ENCODE assay signal across 32 cellular contexts in the genomic region with DNA sequence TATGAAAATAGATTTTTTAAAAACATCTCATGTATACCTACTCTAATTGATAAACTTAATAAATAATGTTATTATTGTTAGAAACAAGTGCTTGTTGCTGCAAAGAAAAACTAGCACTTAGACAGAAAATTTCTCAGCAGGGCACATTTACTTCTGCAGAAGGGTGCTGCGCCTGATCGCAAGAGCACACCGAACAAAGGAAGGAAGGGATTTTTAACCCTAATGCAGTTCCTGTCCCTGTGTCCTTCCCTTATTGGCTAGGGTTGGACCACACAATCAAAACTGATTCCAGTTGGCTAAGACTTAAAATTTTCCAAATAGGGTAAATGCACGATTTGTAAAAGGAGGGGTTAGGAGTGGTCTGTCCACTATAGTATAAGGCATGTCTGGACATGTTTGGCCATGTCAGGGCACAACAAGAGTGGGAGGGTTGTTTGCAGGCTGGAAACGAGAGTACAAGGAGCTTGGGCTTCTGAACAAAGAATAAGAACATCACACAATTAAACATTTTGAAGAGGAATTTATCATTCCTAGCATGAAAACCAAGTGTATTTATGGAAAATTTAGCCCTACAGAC. TPM values are rescaled to one million over a fixed set of nuclear protein-coding genes. Genes with fewer than 3 reads are reported as not detected.
A peak's percentile ranks its signal among the peaks of the same experiment; 100 is the strongest.
DNase-seq lines count a peak whose midpoint lies in the region; ATAC-seq and TF ChIP-seq lines count a peak whose summit lies in the region.
"Had no signal": no experiment of that assay in that cellular context is flagged by ENCODE, and none has a peak within 500 bp of the region (broad histone marks: within the 10 kb centered on the region; RNA-seq: fewer than 3 reads in every experiment).

No MANE protein-coding gene starts in this region.

- TF ChIP-seq CTCF in H9 (conservative IDR thresholded peaks at IDR 0.05) (no peak), mammary epithelial cell (conservative IDR thresholded peaks at IDR 0.05 in 1 of 2, IDR thresholded peaks at IDR 0.05 in 1 of 2; ENCODE audit: extremely low read depth in 1 of 2, insufficient read depth in 1 of 2, low read depth in 1 of 2, low read length in 2 of 2) (no peak)

- CTCF ChIA-PET in mammary epithelial cell (lab: Charles Lee; ENCODE audit: low non-redundant PET): no interaction called here

- H3K36me3 ChIP-seq in mammary epithelial cell (ENCODE audit: insufficient read depth, low read length): peaks cover 6% of the 10 kb centered on the region
- peaks cover 56% of the 10 kb centered on the region for H3K36me3 ChIP-seq in mesodermal cell (ENCODE audit: control insufficient read depth, insufficient read depth, low read length)
- H3K36me3 ChIP-seq: ovary had no signal

- no peaks in the 10 kb centered on the region for H3K27me3 ChIP-seq in H9 (ENCODE audit: insufficient read depth, low read length)
- H3K27me3 ChIP-seq in mammary epithelial cell (ENCODE audit: insufficient read depth, low read length): no peaks in the 10 kb centered on the region
- H3K27me3 ChIP-seq: BLaER1, cardiac muscle cell, esophagus muscularis mucosa, gastrocnemius medialis, ovary, right atrium auricular region, upper lobe of right lung had no signal

- H4K91ac ChIP-seq in H9 (ENCODE audit: insufficient read length, low read depth, low read length): no peak overlapping the region

- peaks cover 16 to 18% of the 10 kb centered on the region in 2 experiments for H3K4me1 Mint-ChIP-seq in H9

- H3K4me1 ChIP-seq in H9 (ENCODE audit: insufficient read depth, low read length): no peaks in the 10 kb centered on the region
- peaks cover 37% of the 10 kb centered on the region for H3K4me1 ChIP-seq in mammary epithelial cell (ENCODE audit: insufficient read depth, low read length)
- H3K4me1 ChIP-seq in mesodermal cell (ENCODE audit: control insufficient read depth, insufficient read depth, low read length, poor library complexity, severe bottlenecking): peaks cover 3% of the 10 kb centered on the region

- H2AFZ ChIP-seq in H9 (ENCODE audit: low read length): no peak overlapping the region
- no peak overlapping the region for H2AFZ ChIP-seq in mammary epithelial cell (ENCODE audit: low read depth, low read length)

- no peak overlapping the region for H2BK15ac ChIP-seq in H9 (ENCODE audit: low read depth, low read length)

- no peak overlapping the region for H3T11ph ChIP-seq in H9 (ENCODE audit: low read length)

- DNase-seq in H9: peak; percentile 35
- DNase-seq in LHCN-M2 (ENCODE audit: low read depth): peak; percentile 16
- no peak for DNase-seq in mammary epithelial cell
- DNase-seq in Ammon's horn (ENCODE audit: low spot score): no peak
- DNase-seq: activated B cell treated with CpG ODN at 0.5 μM for 24 hours; activated CD8-positive, alpha-beta memory T cell treated with anti-CD3 and anti-CD28 coated beads, Interleukin-2, amount 50 U/mL, for 4 hours; activated naive CD4-positive, alpha-beta T cell treated with anti-CD3 and anti-CD28 coated beads, Interleukin-2, amount 50 U/mL, for 16 hours; effector memory CD4-positive, alpha-beta T cell; gastrocnemius medialis; hippocampal formation; immature natural killer cell; naive thymus-derived CD4-positive, alpha-beta T cell; NCI-H1105 treated with DMSO at 0.1 percent for 48 hours; NCI-H2029; NCI-H526; ovary; SIG-M5; stimulated activated CD4-positive, alpha-beta T cell treated with anti-CD3 and anti-CD28 coated beads, Interleukin-12 subunit alpha, Interleukin-12 subunit beta, amount 100 ng/mL, for 4 hours; stimulated activated CD4-positive, alpha-beta T cell treated with anti-CD3 and anti-CD28 coated beads, Interleukin-4, amount 100 ng/mL, for 24 hours; upper lobe of right lung had no signal

- no peak overlapping the region for H2BK120ac ChIP-seq in H9 (ENCODE audit: low read depth, low read length, poor library complexity, severe bottlenecking)

- H3K23me2 ChIP-seq in H9 (ENCODE audit: insufficient read length, low read depth, low read length, poor library complexity, severe bottlenecking): peaks cover 4% of the 10 kb centered on the region

- WGBS in H9 (ENCODE audit: extremely low coverage, insufficient read length, low lambda C conversion rate): no CpG with 5 or more reads among the region's 5 CpGs
- 91% methylated on average over 5 of the region's 5 CpGs for WGBS in mammary epithelial cell (ENCODE audit: low coverage, missing lambda C conversion rate)
- WGBS in mesodermal cell (ENCODE audit: insufficient coverage in 2 of 2), 2 experiments: 100% methylated on average over 3 of the region's 5 CpGs; no CpG with 5 or more reads in 1 of the 2 experiments

- intact Hi-C loops in mammary epithelial cell (cut with micrococcal nuclease): loop anchor here (10.0 kb wide), 3 partner anchors 239 to 519 kb away; partner anchors contain the start of gene COPS2

- H4K20me1 ChIP-seq in H9 (ENCODE audit: control insufficient read depth, insufficient read depth, insufficient read length): no peaks in the 10 kb centered on the region
- no peaks in the 10 kb centered on the region for H4K20me1 ChIP-seq in mammary epithelial cell (ENCODE audit: insufficient read depth, low read length)
- H4K20me1 ChIP-seq: BLaER1 had no signal

- peak overlapping the region in 1 of 3 experiments; percentile 63; a peak in 2 of 7 replicates for H3K27ac Mint-ChIP-seq in H9
- H3K27ac Mint-ChIP-seq: activated B cell treated with CpG ODN at 0.5 μM for 24 hours; activated T-helper 1 cell treated with anti-CD3 and anti-CD28 coated beads, Interleukin-12 subunit alpha, Interleukin-12 subunit beta, Interleukin-2, Interleukin-4 antibody, amounts not matched to agents 30 ng/mL and 10 ng/mL and 1 ng/mL, durations not matched to agents 14 hours and 24 hours and 36 hours; immature natural killer cell; naive thymus-derived CD4-positive, alpha-beta T cell; stimulated activated effector memory CD8-positive, alpha-beta T cell treated with anti-CD3 and anti-CD28 coated beads, Interleukin-12 subunit alpha, Interleukin-12 subunit beta, amount 100 ng/mL, for 72 hours had no signal

- no peak overlapping the region for H2BK5ac ChIP-seq in H9 (ENCODE audit: insufficient read length, low read length)

- H2BK20ac ChIP-seq in H9 (ENCODE audit: low read depth, low read length, poor library complexity, severe bottlenecking): no peak overlapping the region

- H3K4ac ChIP-seq in H9 (ENCODE audit: low read depth, low read length): no peak overlapping the region

- BruUV-seq in mammary epithelial cell (replicated peaks; lab: Mats Ljungman, UMichigan): no TSS peak

- H2BK12ac ChIP-seq in H9 (ENCODE audit: insufficient read length, low read depth, low read length): no peak overlapping the region

- H3K4me3 Mint-ChIP-seq in H9: no peak overlapping the region
- H3K4me3 Mint-ChIP-seq: activated B cell treated with CpG ODN at 0.5 μM for 24 hours; activated T-helper 1 cell treated with anti-CD3 and anti-CD28 coated beads, Interleukin-12 subunit alpha, Interleukin-12 subunit beta, Interleukin-2, Interleukin-4 antibody, amounts not matched to agents 30 ng/mL and 10 ng/mL and 1 ng/mL, durations not matched to agents 14 hours and 24 hours and 36 hours; immature natural killer cell; stimulated activated effector memory CD8-positive, alpha-beta T cell treated with anti-CD3 and anti-CD28 coated beads, Interleukin-12 subunit alpha, Interleukin-12 subunit beta, amount 100 ng/mL, for 72 hours had no signal

- in situ Hi-C loops in mammary epithelial cell (cut with MboI; ENCODE audit: low sequenced_read_pairs in 2 of 2): no loop called here

- H3K36me3 Mint-ChIP-seq in H9 (ENCODE audit: insufficient read depth in 1 of 3, low read depth in 3 of 3): peaks cover 21 to 51% (median 50%) of the 10 kb centered on the region in 3 experiments

- H3K9ac ChIP-seq in H9 (ENCODE audit: extremely low read depth, insufficient read length, low read length) (no peak overlapping the region), mammary epithelial cell (ENCODE audit: insufficient read depth, low read length) (no peak overlapping the region)
- H3K9ac ChIP-seq: BLaER1 had no signal

- no peak overlapping the region for H3K27ac ChIP-seq in H9 (ENCODE audit: insufficient read length, low read depth, low read length)
- H3K27ac ChIP-seq in mammary epithelial cell (ENCODE audit: insufficient read depth, low read depth, low read length): peak overlapping the region; percentile 64
- peak overlapping the region; percentile 57 for H3K27ac ChIP-seq in mesodermal cell (ENCODE audit: low read depth, low read length, severe bottlenecking)
- H3K27ac ChIP-seq: BLaER1, cardiac muscle cell, coronary artery, esophagus muscularis mucosa, gastrocnemius medialis, ovary, right atrium auricular region, upper lobe of right lung had no signal

- dilution Hi-C loops in mammary epithelial cell (cut with HindIII; ENCODE audit: low sequenced_read_pairs): no loop called here

- ATAC-seq in GM21515 (IDR thresholded peaks at IDR 0.05; ENCODE audit: unreplicated experiment) (no peak), GM18519 (IDR thresholded peaks at IDR 0.05; ENCODE audit: low FRiP score, unreplicated experiment) (no peak), GM18517 (IDR thresholded peaks at IDR 0.05; ENCODE audit: unreplicated experiment) (no peak)
- ATAC-seq: gastrocnemius medialis; naive thymus-derived CD4-positive, alpha-beta T cell; Panc1; stimulated activated effector memory CD8-positive, alpha-beta T cell treated with anti-CD3 and anti-CD28 coated beads, Interleukin-12 subunit alpha, Interleukin-12 subunit beta, amount 100 ng/mL, for 72 hours; upper lobe of right lung had no signal

- H3K4me2 ChIP-seq in H9 (ENCODE audit: insufficient read depth, insufficient read length, low read length) (no peak overlapping the region), mammary epithelial cell (ENCODE audit: insufficient read depth, low read depth, low read length) (no peak overlapping the region)
- H3K4me2 ChIP-seq: BLaER1 had no signal

- H3K9me3 ChIP-seq in H9 (ENCODE audit: control insufficient read depth, low read depth, low read length) (peaks cover 4% of the 10 kb centered on the region), mammary epithelial cell (replicated peaks; ENCODE audit: insufficient read depth, low read length) (peaks cover 6% of the 10 kb centered on the region), mesodermal cell (ENCODE audit: control insufficient read depth, low read length) (peaks cover 25% of the 10 kb centered on the region)
- H3K9me3 ChIP-seq: gastrocnemius medialis, upper lobe of right lung had no signal

- H3K56ac ChIP-seq in H9 (ENCODE audit: insufficient read length, low read depth, low read length): no peak overlapping the region

- H3K23ac ChIP-seq in H9 (ENCODE audit: insufficient read length, low read depth, low read length): no peak overlapping the region

- H3K79me2 ChIP-seq in H9 (ENCODE audit: insufficient read depth, low read length): peaks cover 6% of the 10 kb centered on the region; the same call in 1 of the 2 replicates
- H3K79me2 ChIP-seq in mammary epithelial cell (ENCODE audit: insufficient read depth, low read length): peaks cover 57% of the 10 kb centered on the region

- H3K79me1 ChIP-seq in H9 (ENCODE audit: insufficient read depth, low read depth, low read length, poor library complexity, severe bottlenecking): peaks cover 5% of the 10 kb centered on the region

- H3K27me3 Mint-ChIP-seq in H9 (ENCODE audit: low read depth): no peaks in the 10 kb centered on the region
- H3K27me3 Mint-ChIP-seq: activated B cell treated with CpG ODN at 0.5 μM for 24 hours; naive thymus-derived CD4-positive, alpha-beta T cell had no signal

- H3K4me3 ChIP-seq in mammary epithelial cell (replicated peaks in 1 of 3; ENCODE audit: insufficient read depth in 1 of 3, low read depth in 2 of 3, low read length in 3 of 3) (no peak overlapping the region), mesodermal cell (ENCODE audit: extremely low read depth, insufficient read depth, low read length, poor library complexity, severe bottlenecking) (no peak overlapping the region)
- H3K4me3 ChIP-seq: BLaER1, cardiac muscle cell, coronary artery, esophagus muscularis mucosa, gastrocnemius medialis, ovary, right atrium auricular region, upper lobe of right lung had no signal

- H3K9me3 Mint-ChIP-seq in H9: peaks cover 10 to 13% of the 10 kb centered on the region in 2 experiments; a peak in 3 of 5 replicates

- H4K5ac ChIP-seq in H9 (ENCODE audit: insufficient read length, low read depth, low read length): no peak overlapping the region

- no peak overlapping the region for H4K8ac ChIP-seq in H9 (replicated peaks; ENCODE audit: insufficient read length, low read depth, low read length)

- H2AK5ac ChIP-seq in H9 (ENCODE audit: insufficient read length, low read length): no peak overlapping the region

- H3K14ac ChIP-seq in H9 (ENCODE audit: insufficient read depth, low read length): no peak overlapping the region

- H3K18ac ChIP-seq in H9 (ENCODE audit: insufficient read length, low read depth, low read length): no peak overlapping the region

RNA-seq across cellular contexts. Expression of gene DTWD1, which starts 4.7 kb away (rescaled TPM):
- total RNA-seq in H9 (2021): 26.7 and 27.7 TPM in 2 replicates
- total RNA-seq in LHCN-M2 (2014; rRNA removed): 20.6 and 23.8 TPM in 2 replicates
- polyA plus RNA-seq in LHCN-M2 (2012): 24.4 TPM
- 10 to 100 TPM; 23.2 to 24.2 TPM for total RNA-seq in mammary epithelial cell
- polyA plus RNA-seq in mammary epithelial cell: 9.7 TPM
- 3.6 TPM for polyA minus RNA-seq in mammary epithelial cell
- 29.6 TPM for polyA plus RNA-seq in mesodermal cell (2013, experiment 1 of 2)
- 33.6 TPM for polyA plus RNA-seq in mesodermal cell (2013, experiment 2 of 2)

RNA-seq across cellular contexts. Expression of gene FAM227B, which starts 4.9 kb away (rescaled TPM):
- total RNA-seq in H9 (2021) (5.1 and 5.5 TPM in 2 replicates), LHCN-M2 (2014; rRNA removed) (7.9 and 8.0 TPM in 2 replicates), mammary epithelial cell (1 to 10 TPM; 5.0 to 5.4 TPM)
- 7.6 TPM for polyA plus RNA-seq in LHCN-M2 (2012)
- polyA plus RNA-seq in mammary epithelial cell: 2.4 TPM
- not detected for polyA minus RNA-seq in mammary epithelial cell
- polyA plus RNA-seq in mesodermal cell (2013, experiment 1 of 2): 9.0 TPM
- polyA plus RNA-seq in mesodermal cell (2013, experiment 2 of 2): 10.6 TPM

Comparison
In these comparisons a context has a peak if more than half of its experiments do, and no peak if none do; other contexts are left out.
1. DNase-seq: peak in H9 (single experiment) and LHCN-M2 (single experiment); none in mammary epithelial cell (single experiment) and Ammon's horn (single experiment).